8 cellular contexts compared by ENCODE assay signal in genomic region chr6:131061771-131062160, GRCh38. TPM values are rescaled to one million over a fixed set of nuclear protein-coding genes. Genes with fewer than 3 reads are reported as not detected.
A peak's percentile ranks its signal among the peaks of the same experiment; 100 is the strongest.
DNase-seq lines count a peak whose midpoint lies in the region; ATAC-seq and TF ChIP-seq lines count a peak whose summit lies in the region.

No MANE protein-coding gene starts in this region.

- H3K4me3 ChIP-seq in GM12865 (ENCODE audit: low read depth, low read length) (peak overlapping the region; percentile 97), SK-N-MC (peak overlapping the region; percentile 87)

- peak overlapping the region; percentile 21; the same call in 1 of the 2 replicates for H3K27ac ChIP-seq in SK-N-MC

- TF ChIP-seq CTCF in GM12865 (IDR thresholded peaks at IDR 0.05; ENCODE audit: insufficient read depth, low read depth, low read length, missing control alignments): no peak

- peak overlapping the region; percentile 84 for H3K9ac ChIP-seq in SK-N-MC (ENCODE audit: insufficient read length)

- peaks cover 6% of the 10 kb centered on the region; the same call in 1 of the 2 replicates for H3K36me3 ChIP-seq in SK-N-MC (ENCODE audit: insufficient read depth, low read length)

- 0 out of 2 replicates have a peak, but pooled peaks cover 2% of the 10 kb centered on the region for H3K9me3 ChIP-seq in SK-N-MC (ENCODE audit: low read depth, low read length)

- ATAC-seq in GM21515 (IDR thresholded peaks at IDR 0.05; ENCODE audit: unreplicated experiment): no peak

- DNase-seq in GM12865 (ENCODE audit: low read depth) (peak; percentile 27), SK-N-MC (ENCODE audit: low read depth, low spot score) (no peak), fibroblast of peridontal ligament (ENCODE audit: extremely low read depth) (peak; percentile 40), renal cortical epithelial cell (ENCODE audit: low read depth) (peak; percentile 33), COR-L47 (lab: John Stamatoyannopoulos, UW) (no peak)
- no peak for DNase-seq in stimulated activated naive CD4-positive, alpha-beta T cell (lab: John Stamatoyannopoulos, UW)
- DNase-seq in stimulated activated CD4-positive, alpha-beta T cell treated with anti-CD3 and anti-CD28 coated beads, Interleukin-12 subunit alpha, Interleukin-12 subunit beta, amount 100 ng/mL, for 4 hours: no peak

RNA-seq across cellular contexts. Expression of gene EPB41L2, which starts 1.3 kb away (rescaled TPM):
- 52.3 and 78.7 TPM in 2 replicates for total RNA-seq in renal cortical epithelial cell

Comparison
In these comparisons a context has a peak if more than half of its experiments do, and no peak if none do; other contexts are left out.
1. DNase-seq: peak in GM12865 (single experiment), fibroblast of peridontal ligament (single experiment) and renal cortical epithelial cell (single experiment); none in SK-N-MC (single experiment), stimulated activated naive CD4-positive, alpha-beta T cell (0 of 6), stimulated activated CD4-positive, alpha-beta T cell treated with anti-CD3 and anti-CD28 coated beads, Interleukin-12 subunit alpha, Interleukin-12 subunit beta, amount 100 ng/mL, for 4 hours (single experiment) and COR-L47 (single experiment).